Comparison of ENCODE assay signal across 17 cellular contexts in the genomic region with DNA sequence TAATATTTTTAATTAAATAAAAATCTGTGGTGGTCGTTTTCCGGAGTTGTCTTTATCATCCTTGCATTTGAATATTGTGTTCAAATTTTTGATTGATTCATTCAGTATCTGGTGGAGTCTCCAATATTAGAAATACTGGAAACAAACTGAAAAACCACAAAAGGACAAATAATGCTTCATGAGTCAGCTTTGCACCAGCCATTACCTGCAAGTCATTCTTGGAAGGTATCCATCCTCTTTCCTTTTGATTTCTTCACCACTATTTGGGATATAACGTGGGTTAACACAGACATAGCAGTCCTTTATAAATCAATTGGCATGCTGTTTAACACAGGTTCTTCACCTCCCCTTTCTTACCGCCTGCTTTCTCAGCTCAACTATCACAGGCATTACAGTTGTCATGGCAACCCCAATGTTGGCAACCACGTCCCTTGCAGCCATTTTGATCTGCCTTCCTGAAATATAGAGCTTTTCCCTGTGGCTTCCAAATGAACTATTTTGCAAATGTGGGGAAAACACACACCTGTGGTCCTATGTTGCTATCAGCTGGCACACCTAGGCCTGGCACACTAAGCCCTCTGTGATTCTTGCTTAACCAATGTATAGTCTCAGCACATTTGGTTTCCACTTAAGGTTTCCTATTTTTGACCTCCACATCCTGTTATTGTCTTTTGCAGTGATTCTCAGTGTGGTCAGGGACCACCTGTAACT. TPM values are rescaled to one million over a fixed set of nuclear protein-coding genes. Genes with fewer than 3 reads are reported as not detected.
DNase-seq lines count a peak whose midpoint lies in the region; ATAC-seq and TF ChIP-seq lines count a peak whose summit lies in the region.
"Had no signal": no experiment of that assay in that cellular context is flagged by ENCODE, and none has a peak within 500 bp of the region (broad histone marks: within the 10 kb centered on the region; RNA-seq: fewer than 3 reads in every experiment).

No MANE protein-coding gene starts in this region.

- TF ChIP-seq CTCF in GM13977 (IDR thresholded peaks at IDR 0.05; ENCODE audit: extremely low read depth, insufficient read depth, missing control alignments): no peak

- H3K4me3 Mint-ChIP-seq in activated naive CD8-positive, alpha-beta T cell treated with anti-CD3 and anti-CD28 coated beads, Interleukin-2, amount 10 ng/mL, durations not matched to agents 7 days and 5 days: peak overlapping the region; percentile 28
- peak overlapping the region in 8 of 10 donors; percentile 14 to 67 (median 45) for H3K4me3 Mint-ChIP-seq in naive thymus-derived CD8-positive, alpha-beta T cell
- H3K4me3 Mint-ChIP-seq: activated B cell treated with CpG ODN at 0.5 μM for 24 hours had no signal

- in situ Hi-C loops in GM13977 (cut with MboI; ENCODE audit: low pct_unique_long_range_greater_than_20kb, low sequenced_read_pairs, unreplicated experiment): no loop called here

- H3K27me3 Mint-ChIP-seq in activated naive CD8-positive, alpha-beta T cell treated with anti-CD3 and anti-CD28 coated beads, Interleukin-2, amount 10 ng/mL, durations not matched to agents 7 days and 5 days: no peaks in the 10 kb centered on the region
- no peaks in the 10 kb centered on the region for H3K27me3 Mint-ChIP-seq in naive thymus-derived CD8-positive, alpha-beta T cell

- DNase-seq in activated CD4-positive, alpha-beta T cell treated with anti-CD3 and anti-CD28 coated beads for 48 hours: peak; percentile 22
- DNase-seq in activated CD4-positive, alpha-beta T cell treated with anti-CD3 and anti-CD28 coated beads, Interleukin-2, amount 50 U/mL, for 1 hour: no peak
- DNase-seq in NCI-H2196 (lab: John Stamatoyannopoulos, UW; ENCODE audit: unreplicated experiment): peak; percentile 34
- no peak for DNase-seq in activated naive CD8-positive, alpha-beta T cell treated with anti-CD3 and anti-CD28 coated beads, Interleukin-2, amount 10 ng/mL, durations not matched to agents 7 days and 5 days
- peak in 6 of 10 donors; percentile 20 to 64 (median 41) for DNase-seq in naive thymus-derived CD8-positive, alpha-beta T cell
- DNase-seq in GM13977 (ENCODE audit: low spot score): no peak
- no peak for DNase-seq in left cardiac atrium
- DNase-seq: activated B cell treated with CpG ODN at 0.5 μM for 24 hours, activated gamma-delta T cell treated with Interleukin-2 at 50 U/mL for 16 hours, GOT3, midbrain, NCI-H526 treated with DMSO at 0.1 percent for 48 hours, psoas muscle had no signal

- intact Hi-C loops in left cardiac atrium (cut with DNase I): no loop called here

- POLR2A ChIA-PET in activated naive CD8-positive, alpha-beta T cell treated with anti-CD3 and anti-CD28 coated beads, Interleukin-2, amount 10 ng/mL, durations not matched to agents 7 days and 5 days (lab: Charles Lee): interaction anchor here (0.5 to 1.4 kb wide), 3 partner anchors 15 to 133 kb away, joined by 3 read pairs; no protein-coding TSS in a partner anchor
- POLR2A ChIA-PET in naive thymus-derived CD8-positive, alpha-beta T cell (lab: Charles Lee): no interaction called here

- H3K36me3 Mint-ChIP-seq in activated naive CD8-positive, alpha-beta T cell treated with anti-CD3 and anti-CD28 coated beads, Interleukin-2, amount 10 ng/mL, durations not matched to agents 7 days and 5 days: peaks cover 42% of the 10 kb centered on the region
- H3K36me3 Mint-ChIP-seq in naive thymus-derived CD8-positive, alpha-beta T cell: peaks cover 0 to 12% (median 4%) of the 10 kb centered on the region in 3 donors

- peak overlapping the region; percentile 17 for H3K27ac Mint-ChIP-seq in activated naive CD8-positive, alpha-beta T cell treated with anti-CD3 and anti-CD28 coated beads, Interleukin-2, amount 10 ng/mL, durations not matched to agents 7 days and 5 days
- H3K27ac Mint-ChIP-seq in naive thymus-derived CD8-positive, alpha-beta T cell: peak overlapping the region in 9 of 10 donors; percentile 6 to 89 (median 70)
- H3K27ac Mint-ChIP-seq: activated B cell treated with CpG ODN at 0.5 μM for 24 hours had no signal

- H3K4me1 Mint-ChIP-seq in activated naive CD8-positive, alpha-beta T cell treated with anti-CD3 and anti-CD28 coated beads, Interleukin-2, amount 10 ng/mL, durations not matched to agents 7 days and 5 days: peaks cover 56% of the 10 kb centered on the region
- peaks cover 30 to 65% (median 62%) of the 10 kb centered on the region in 4 donors for H3K4me1 Mint-ChIP-seq in naive thymus-derived CD8-positive, alpha-beta T cell

- no peak for ATAC-seq in activated naive CD8-positive, alpha-beta T cell treated with anti-CD3 and anti-CD28 coated beads, Interleukin-2, amount 10 ng/mL, durations not matched to agents 7 days and 5 days (ENCODE audit: low read depth)
- peak; percentile 17 to 39 for ATAC-seq in naive thymus-derived CD8-positive, alpha-beta T cell
- ATAC-seq in left cardiac atrium: no peak
- no peak for ATAC-seq in GM18870 (IDR thresholded peaks at IDR 0.05; ENCODE audit: unreplicated experiment)
- ATAC-seq: psoas muscle had no signal

- peaks cover 2% of the 10 kb centered on the region for H3K9me3 Mint-ChIP-seq in activated naive CD8-positive, alpha-beta T cell treated with anti-CD3 and anti-CD28 coated beads, Interleukin-2, amount 10 ng/mL, durations not matched to agents 7 days and 5 days
- H3K9me3 Mint-ChIP-seq in naive thymus-derived CD8-positive, alpha-beta T cell: peaks cover 0 to 2% (median 0%) of the 10 kb centered on the region in 9 donors

RNA-seq across cellular contexts. Expression of a gene that starts 6.5 kb away (rescaled TPM):
- total RNA-seq in activated naive CD8-positive, alpha-beta T cell treated with anti-CD3 and anti-CD28 coated beads, Interleukin-2, amount 10 ng/mL, durations not matched to agents 7 days and 5 days: 1 to 10 TPM; 7.3 to 7.6 TPM
- total RNA-seq in naive thymus-derived CD8-positive, alpha-beta T cell: 1 to 10 TPM; 1.5 to 1.8 TPM
- 1 to 10 TPM; 1.8 to 2.9 (median 2.3) TPM for polyA plus RNA-seq in naive thymus-derived CD8-positive, alpha-beta T cell
- under 1 TPM in 1 of 2 donors, not detected in 1; 0.34 TPM for total RNA-seq in left cardiac atrium
- total RNA-seq: Daoy, fibroblast of lung, psoas muscle, SJSA1 had no signal
- polyA plus RNA-seq: fibroblast of lung had no signal

Comparison
In these comparisons a context has a peak if more than half of its experiments do, and no peak if none do; other contexts are left out.
1. DNase-seq: peak in activated CD4-positive, alpha-beta T cell treated with anti-CD3 and anti-CD28 coated beads for 48 hours (single experiment), NCI-H2196 (single experiment) and naive thymus-derived CD8-positive, alpha-beta T cell (6 of 10); none in activated CD4-positive, alpha-beta T cell treated with anti-CD3 and anti-CD28 coated beads, Interleukin-2, amount 50 U/mL, for 1 hour (single experiment), activated naive CD8-positive, alpha-beta T cell treated with anti-CD3 and anti-CD28 coated beads, Interleukin-2, amount 10 ng/mL, durations not matched to agents 7 days and 5 days (single experiment), GM13977 (single experiment) and left cardiac atrium (single experiment).
2. ATAC-seq: peak in naive thymus-derived CD8-positive, alpha-beta T cell (2 of 2); none in activated naive CD8-positive, alpha-beta T cell treated with anti-CD3 and anti-CD28 coated beads, Interleukin-2, amount 10 ng/mL, durations not matched to agents 7 days and 5 days (single experiment), left cardiac atrium (0 of 2) and GM18870 (single experiment).